1 cellular context compared by ENCODE assay signal in the genomic region with DNA sequence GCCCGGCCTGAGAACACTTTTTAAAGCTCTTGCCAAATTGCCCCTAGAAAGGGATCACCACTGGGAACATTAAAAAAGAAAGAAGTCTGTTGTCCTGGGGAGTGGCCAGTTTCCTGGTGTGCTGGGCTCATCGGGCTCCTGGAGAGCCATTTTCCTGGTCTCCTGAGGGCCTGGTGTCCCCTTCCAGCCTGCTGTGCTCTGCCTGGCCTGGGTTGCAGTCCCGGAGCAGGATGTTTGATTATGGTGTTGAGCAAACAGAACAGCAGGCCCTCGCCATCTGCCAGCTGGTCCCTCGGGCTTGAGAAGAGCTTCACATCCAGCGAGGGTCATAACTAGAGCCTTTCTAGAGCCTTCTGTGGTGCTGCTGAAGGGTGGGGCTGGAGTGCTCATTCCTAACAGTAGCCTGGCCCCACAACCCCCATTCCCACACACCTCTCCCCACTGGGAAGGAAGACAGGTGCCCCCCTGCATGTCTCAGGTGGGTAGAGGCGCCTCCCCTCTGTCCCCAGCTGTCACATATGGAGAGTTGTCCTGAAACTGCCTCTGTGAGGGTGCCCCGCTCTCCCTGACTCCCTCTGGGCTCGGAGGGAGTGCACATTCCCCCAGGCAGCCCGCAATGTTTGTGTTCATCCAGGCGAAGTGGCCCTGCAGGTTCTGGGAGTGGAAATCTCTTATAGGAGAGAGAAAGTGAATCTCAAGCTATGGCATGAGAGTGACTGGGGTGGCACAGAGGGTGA.
TF ChIP-seq lines count a peak whose summit lies in the region.

No MANE protein-coding gene starts in this region.

TF ChIP-seq in HepG2, 621 proteins besides CTCF, POLR2A, EP300 and RAD21 (continued from another document and continues in another):
- TF ChIP-seq, protein P1, sequence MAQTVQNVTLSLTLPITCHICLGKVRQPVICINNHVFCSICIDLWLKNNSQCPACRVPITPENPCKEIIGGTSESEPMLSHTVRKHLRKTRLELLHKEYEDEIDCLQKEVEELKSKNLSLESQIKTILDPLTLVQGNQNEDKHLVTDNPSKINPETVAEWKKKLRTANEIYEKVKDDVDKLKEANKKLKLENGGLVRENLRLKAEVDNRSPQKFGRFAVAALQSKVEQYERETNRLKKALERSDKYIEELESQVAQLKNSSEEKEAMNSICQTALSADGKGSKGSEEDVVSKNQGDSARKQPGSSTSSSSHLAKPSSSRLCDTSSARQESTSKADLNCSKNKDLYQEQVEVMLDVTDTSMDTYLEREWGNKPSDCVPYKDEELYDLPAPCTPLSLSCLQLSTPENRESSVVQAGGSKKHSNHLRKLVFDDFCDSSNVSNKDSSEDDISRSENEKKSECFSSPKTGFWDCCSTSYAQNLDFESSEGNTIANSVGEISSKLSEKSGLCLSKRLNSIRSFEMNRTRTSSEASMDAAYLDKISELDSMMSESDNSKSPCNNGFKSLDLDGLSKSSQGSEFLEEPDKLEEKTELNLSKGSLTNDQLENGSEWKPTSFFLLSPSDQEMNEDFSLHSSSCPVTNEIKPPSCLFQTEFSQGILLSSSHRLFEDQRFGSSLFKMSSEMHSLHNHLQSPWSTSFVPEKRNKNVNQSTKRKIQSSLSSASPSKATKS (CRISPR knock-in tag; IDR thresholded peaks at IDR 0.05): no peak
- TF ChIP-seq ZNF782 (CRISPR knock-in tag; IDR thresholded peaks at IDR 0.05; ENCODE audit: borderline replicate concordance): no peak
- 0 out of 2 replicates have a peak, but pooled peaks have one; percentile 14 for TF ChIP-seq STAG1 (CRISPR knock-in tag; IDR thresholded peaks at IDR 0.05)
- peak; percentile 39; the same call in 1 of the 2 replicates for TF ChIP-seq HDAC2 (CRISPR knock-in tag; IDR thresholded peaks at IDR 0.05)
- no peak for TF ChIP-seq ZNF274 (CRISPR knock-in tag; IDR thresholded peaks at IDR 0.05)
- TF ChIP-seq TOPORS (CRISPR knock-in tag; IDR thresholded peaks at IDR 0.05): no peak
- TF ChIP-seq, protein P2, sequence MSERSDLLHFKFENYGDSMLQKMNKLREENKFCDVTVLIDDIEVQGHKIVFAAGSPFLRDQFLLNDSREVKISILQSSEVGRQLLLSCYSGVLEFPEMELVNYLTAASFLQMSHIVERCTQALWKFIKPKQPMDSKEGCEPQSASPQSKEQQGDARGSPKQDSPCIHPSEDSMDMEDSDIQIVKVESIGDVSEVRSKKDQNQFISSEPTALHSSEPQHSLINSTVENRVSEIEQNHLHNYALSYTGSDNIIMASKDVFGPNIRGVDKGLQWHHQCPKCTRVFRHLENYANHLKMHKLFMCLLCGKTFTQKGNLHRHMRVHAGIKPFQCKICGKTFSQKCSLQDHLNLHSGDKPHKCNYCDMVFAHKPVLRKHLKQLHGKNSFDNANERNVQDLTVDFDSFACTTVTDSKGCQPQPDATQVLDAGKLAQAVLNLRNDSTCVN (CRISPR knock-in tag; IDR thresholded peaks at IDR 0.05; ENCODE audit: borderline replicate concordance): peak; percentile 80; the same call in 1 of the 2 replicates
- TF ChIP-seq ZNF354B (CRISPR knock-in tag; IDR thresholded peaks at IDR 0.05): no peak
- TF ChIP-seq ZIK1 (CRISPR knock-in tag; IDR thresholded peaks at IDR 0.05; ENCODE audit: borderline replicate concordance, low read depth): no peak
- TF ChIP-seq SYNCRIP (IDR thresholded peaks at IDR 0.05; ENCODE audit: insufficient read depth, low read depth, low read length): no peak
- TF ChIP-seq CEBPB (IDR thresholded peaks at IDR 0.05; ENCODE audit: borderline replicate concordance, low read depth, low read length): peak; percentile 22; the same call in 1 of the 2 replicates
- 0 out of 2 replicates have a peak, but pooled peaks have one; percentile 26 for TF ChIP-seq ZNF205 (CRISPR knock-in tag; IDR thresholded peaks at IDR 0.05)
- no peak for TF ChIP-seq NFYC (CRISPR knock-in tag; IDR thresholded peaks at IDR 0.05)
- TF ChIP-seq IRF2 (CRISPR knock-in tag; IDR thresholded peaks at IDR 0.05): no peak
- TF ChIP-seq, protein P3, sequence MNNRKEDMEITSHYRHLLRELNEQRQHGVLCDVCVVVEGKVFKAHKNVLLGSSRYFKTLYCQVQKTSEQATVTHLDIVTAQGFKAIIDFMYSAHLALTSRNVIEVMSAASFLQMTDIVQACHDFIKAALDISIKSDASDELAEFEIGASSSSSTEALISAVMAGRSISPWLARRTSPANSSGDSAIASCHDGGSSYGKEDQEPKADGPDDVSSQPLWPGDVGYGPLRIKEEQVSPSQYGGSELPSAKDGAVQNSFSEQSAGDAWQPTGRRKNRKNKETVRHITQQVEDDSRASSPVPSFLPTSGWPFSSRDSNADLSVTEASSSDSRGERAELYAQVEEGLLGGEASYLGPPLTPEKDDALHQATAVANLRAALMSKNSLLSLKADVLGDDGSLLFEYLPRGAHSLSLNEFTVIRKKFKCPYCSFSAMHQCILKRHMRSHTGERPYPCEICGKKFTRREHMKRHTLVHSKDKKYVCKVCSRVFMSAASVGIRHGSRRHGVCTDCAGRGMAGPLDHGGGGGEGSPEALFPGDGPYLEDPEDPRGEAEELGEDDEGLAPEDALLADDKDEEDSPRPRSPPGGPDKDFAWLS (CRISPR knock-in tag; IDR thresholded peaks at IDR 0.05; ENCODE audit: borderline replicate concordance): no peak
- TF ChIP-seq, protein P4, sequence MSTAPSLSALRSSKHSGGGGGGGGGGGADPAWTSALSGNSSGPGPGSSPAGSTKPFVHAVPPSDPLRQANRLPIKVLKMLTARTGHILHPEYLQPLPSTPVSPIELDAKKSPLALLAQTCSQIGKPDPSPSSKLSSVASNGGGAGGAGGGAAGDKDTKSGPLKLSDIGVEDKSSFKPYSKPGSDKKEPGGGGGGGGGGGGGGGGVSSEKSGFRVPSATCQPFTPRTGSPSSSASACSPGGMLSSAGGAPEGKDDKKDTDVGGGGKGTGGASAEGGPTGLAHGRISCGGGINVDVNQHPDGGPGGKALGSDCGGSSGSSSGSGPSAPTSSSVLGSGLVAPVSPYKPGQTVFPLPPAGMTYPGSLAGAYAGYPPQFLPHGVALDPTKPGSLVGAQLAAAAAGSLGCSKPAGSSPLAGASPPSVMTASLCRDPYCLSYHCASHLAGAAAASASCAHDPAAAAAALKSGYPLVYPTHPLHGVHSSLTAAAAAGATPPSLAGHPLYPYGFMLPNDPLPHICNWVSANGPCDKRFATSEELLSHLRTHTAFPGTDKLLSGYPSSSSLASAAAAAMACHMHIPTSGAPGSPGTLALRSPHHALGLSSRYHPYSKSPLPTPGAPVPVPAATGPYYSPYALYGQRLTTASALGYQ (CRISPR knock-in tag; IDR thresholded peaks at IDR 0.05): no peak
- TF ChIP-seq FLYWCH1 (CRISPR knock-in tag; IDR thresholded peaks at IDR 0.05): no peak
- no peak for TF ChIP-seq EED (CRISPR knock-in tag; IDR thresholded peaks at IDR 0.05)
- TF ChIP-seq, protein P5, sequence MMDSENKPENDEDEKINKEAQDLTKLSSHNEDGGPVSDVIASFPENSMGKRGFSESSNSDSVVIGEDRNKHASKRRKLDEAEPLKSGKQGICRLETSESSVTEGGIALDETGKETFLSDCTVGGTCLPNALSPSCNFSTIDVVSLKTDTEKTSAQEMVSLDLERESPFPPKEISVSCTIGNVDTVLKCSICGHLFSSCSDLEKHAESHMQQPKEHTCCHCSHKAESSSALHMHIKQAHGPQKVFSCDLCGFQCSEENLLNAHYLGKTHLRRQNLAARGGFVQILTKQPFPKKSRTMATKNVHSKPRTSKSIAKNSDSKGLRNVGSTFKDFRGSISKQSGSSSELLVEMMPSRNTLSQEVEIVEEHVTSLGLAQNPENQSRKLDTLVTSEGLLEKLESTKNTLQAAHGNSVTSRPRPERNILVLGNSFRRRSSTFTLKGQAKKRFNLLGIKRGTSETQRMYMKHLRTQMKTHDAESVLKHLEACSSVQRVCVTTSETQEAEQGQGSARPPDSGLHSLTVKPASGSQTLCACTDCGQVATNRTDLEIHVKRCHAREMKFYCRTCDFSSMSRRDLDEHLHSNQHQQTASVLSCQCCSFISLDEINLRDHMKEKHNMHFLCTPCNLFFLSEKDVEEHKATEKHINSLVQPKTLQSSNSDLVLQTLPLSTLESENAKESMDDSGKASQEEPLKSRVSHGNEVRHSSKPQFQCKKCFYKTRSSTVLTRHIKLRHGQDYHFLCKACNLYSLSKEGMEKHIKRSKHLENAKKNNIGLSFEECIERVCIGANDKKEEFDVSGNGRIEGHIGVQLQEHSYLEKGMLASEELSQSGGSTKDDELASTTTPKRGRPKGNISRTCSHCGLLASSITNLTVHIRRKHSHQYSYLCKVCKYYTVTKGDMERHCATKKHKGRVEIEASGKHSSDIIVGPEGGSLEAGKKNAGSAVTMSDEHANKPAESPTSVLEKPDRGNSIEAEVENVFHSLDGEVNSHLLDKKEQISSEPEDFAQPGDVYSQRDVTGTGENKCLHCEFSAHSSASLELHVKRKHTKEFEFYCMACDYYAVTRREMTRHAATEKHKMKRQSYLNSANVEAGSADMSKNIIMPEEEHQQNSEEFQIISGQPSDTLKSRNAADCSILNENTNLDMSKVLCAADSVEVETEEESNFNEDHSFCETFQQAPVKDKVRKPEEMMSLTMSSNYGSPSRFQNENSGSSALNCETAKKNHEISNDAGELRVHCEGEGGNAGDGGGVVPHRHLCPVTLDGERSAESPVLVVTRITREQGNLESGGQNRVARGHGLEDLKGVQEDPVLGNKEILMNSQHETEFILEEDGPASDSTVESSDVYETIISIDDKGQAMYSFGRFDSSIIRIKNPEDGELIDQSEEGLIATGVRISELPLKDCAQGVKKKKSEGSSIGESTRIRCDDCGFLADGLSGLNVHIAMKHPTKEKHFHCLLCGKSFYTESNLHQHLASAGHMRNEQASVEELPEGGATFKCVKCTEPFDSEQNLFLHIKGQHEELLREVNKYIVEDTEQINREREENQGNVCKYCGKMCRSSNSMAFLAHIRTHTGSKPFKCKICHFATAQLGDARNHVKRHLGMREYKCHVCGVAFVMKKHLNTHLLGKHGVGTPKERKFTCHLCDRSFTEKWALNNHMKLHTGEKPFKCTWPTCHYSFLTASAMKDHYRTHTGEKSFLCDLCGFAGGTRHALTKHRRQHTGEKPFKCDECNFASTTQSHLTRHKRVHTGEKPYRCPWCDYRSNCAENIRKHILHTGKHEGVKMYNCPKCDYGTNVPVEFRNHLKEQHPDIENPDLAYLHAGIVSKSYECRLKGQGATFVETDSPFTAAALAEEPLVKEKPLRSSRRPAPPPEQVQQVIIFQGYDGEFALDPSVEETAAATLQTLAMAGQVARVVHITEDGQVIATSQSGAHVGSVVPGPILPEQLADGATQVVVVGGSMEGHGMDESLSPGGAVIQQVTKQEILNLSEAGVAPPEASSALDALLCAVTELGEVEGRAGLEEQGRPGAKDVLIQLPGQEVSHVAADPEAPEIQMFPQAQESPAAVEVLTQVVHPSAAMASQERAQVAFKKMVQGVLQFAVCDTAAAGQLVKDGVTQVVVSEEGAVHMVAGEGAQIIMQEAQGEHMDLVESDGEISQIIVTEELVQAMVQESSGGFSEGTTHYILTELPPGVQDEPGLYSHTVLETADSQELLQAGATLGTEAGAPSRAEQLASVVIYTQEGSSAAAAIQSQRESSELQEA (CRISPR knock-in tag; IDR thresholded peaks at IDR 0.05; ENCODE audit: not compliant biosample characterization): peak; percentile 23
- no peak for TF ChIP-seq GLI4 (CRISPR knock-in tag; IDR thresholded peaks at IDR 0.05; ENCODE audit: borderline replicate concordance)
- TF ChIP-seq KLF12 (CRISPR knock-in tag; IDR thresholded peaks at IDR 0.05; ENCODE audit: borderline replicate concordance): no peak
- peak; percentile 47; the same call in 1 of the 2 replicates for TF ChIP-seq ELF3 (CRISPR knock-in tag; IDR thresholded peaks at IDR 0.05)
- TF ChIP-seq, protein P6, sequence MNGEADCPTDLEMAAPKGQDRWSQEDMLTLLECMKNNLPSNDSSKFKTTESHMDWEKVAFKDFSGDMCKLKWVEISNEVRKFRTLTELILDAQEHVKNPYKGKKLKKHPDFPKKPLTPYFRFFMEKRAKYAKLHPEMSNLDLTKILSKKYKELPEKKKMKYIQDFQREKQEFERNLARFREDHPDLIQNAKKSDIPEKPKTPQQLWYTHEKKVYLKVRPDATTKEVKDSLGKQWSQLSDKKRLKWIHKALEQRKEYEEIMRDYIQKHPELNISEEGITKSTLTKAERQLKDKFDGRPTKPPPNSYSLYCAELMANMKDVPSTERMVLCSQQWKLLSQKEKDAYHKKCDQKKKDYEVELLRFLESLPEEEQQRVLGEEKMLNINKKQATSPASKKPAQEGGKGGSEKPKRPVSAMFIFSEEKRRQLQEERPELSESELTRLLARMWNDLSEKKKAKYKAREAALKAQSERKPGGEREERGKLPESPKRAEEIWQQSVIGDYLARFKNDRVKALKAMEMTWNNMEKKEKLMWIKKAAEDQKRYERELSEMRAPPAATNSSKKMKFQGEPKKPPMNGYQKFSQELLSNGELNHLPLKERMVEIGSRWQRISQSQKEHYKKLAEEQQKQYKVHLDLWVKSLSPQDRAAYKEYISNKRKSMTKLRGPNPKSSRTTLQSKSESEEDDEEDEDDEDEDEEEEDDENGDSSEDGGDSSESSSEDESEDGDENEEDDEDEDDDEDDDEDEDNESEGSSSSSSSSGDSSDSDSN (CRISPR knock-in tag; IDR thresholded peaks at IDR 0.05): peak; percentile 51; the same call in 1 of the 2 replicates
- TF ChIP-seq ZFP41 (CRISPR knock-in tag; IDR thresholded peaks at IDR 0.05; ENCODE audit: borderline replicate concordance): no peak
- TF ChIP-seq, protein P7, sequence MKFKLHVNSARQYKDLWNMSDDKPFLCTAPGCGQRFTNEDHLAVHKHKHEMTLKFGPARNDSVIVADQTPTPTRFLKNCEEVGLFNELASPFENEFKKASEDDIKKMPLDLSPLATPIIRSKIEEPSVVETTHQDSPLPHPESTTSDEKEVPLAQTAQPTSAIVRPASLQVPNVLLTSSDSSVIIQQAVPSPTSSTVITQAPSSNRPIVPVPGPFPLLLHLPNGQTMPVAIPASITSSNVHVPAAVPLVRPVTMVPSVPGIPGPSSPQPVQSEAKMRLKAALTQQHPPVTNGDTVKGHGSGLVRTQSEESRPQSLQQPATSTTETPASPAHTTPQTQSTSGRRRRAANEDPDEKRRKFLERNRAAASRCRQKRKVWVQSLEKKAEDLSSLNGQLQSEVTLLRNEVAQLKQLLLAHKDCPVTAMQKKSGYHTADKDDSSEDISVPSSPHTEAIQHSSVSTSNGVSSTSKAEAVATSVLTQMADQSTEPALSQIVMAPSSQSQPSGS (CRISPR knock-in tag; IDR thresholded peaks at IDR 0.05): no peak
- TF ChIP-seq ZNF891 (CRISPR knock-in tag; IDR thresholded peaks at IDR 0.05): no peak
- TF ChIP-seq TBX3 (IDR thresholded peaks at IDR 0.05; ENCODE audit: borderline replicate concordance): no peak
- no peak for TF ChIP-seq POGZ (CRISPR knock-in tag; IDR thresholded peaks at IDR 0.05)
- peak; percentile 34; the same call in 1 of the 2 replicates for TF ChIP-seq ZNF292 (CRISPR knock-in tag; IDR thresholded peaks at IDR 0.05; ENCODE audit: borderline replicate concordance, low read depth)
- TF ChIP-seq ZNF644 (CRISPR knock-in tag; IDR thresholded peaks at IDR 0.05; ENCODE audit: low read depth): no peak
